ENCODE assay signal across 9 cellular contexts in genomic region chr15:31473384-31474058, GRCh38.
DNase-seq lines count a peak whose midpoint lies in the region; ATAC-seq and TF ChIP-seq lines count a peak whose summit lies in the region.
"Had no signal": no experiment of that assay in that cellular context is flagged by ENCODE, and none has a peak within 500 bp of the region (broad histone marks: within the 10 kb centered on the region; RNA-seq: fewer than 3 reads in every experiment).

No MANE protein-coding gene starts in this region.

- intact Hi-C loops in testis (cut with DNase I; ENCODE audit: low total_unique reads) = no loop called here

- H3K9me3 ChIP-seq in MM.1S (replicated peaks; ENCODE audit: insufficient read depth, low read length) (no peaks in the 10 kb centered on the region), endodermal cell (ENCODE audit: control insufficient read depth, low read length) (no peaks in the 10 kb centered on the region), testis (no peaks in the 10 kb centered on the region)

- H3K4me3 ChIP-seq in MM.1S (ENCODE audit: low read length) = peak overlapping the region; percentile 37
- H3K4me3 ChIP-seq in endodermal cell (ENCODE audit: low read length) = no peak overlapping the region
- H3K4me3 ChIP-seq in testis = no peak overlapping the region

- no peak for ATAC-seq in GM21447 (IDR thresholded peaks at IDR 0.05; ENCODE audit: unreplicated experiment)

- H2AFZ ChIP-seq in MM.1S (ENCODE audit: low read length) = peak overlapping the region; percentile 62

- peaks cover 5% of the 10 kb centered on the region for H3K4me1 Mint-ChIP-seq in endodermal cell

- H3F3A ChIP-seq in MM.1S (ENCODE audit: insufficient read depth, low read length) = peaks cover 7% of the 10 kb centered on the region; the same call in 1 of the 2 replicates

- H3K36me3 Mint-ChIP-seq in endodermal cell (ENCODE audit: low read depth) = no peaks in the 10 kb centered on the region

- no peaks in the 10 kb centered on the region for H3K27me3 ChIP-seq in MM.1S (replicated peaks; ENCODE audit: insufficient read depth, low read length)
- no peaks in the 10 kb centered on the region for H3K27me3 ChIP-seq in endodermal cell (ENCODE audit: control insufficient read depth, insufficient read depth, low read length, poor library complexity, severe bottlenecking)
- H3K27me3 ChIP-seq in testis = no peaks in the 10 kb centered on the region

- CTCF ChIA-PET in HEK293T (lab: Yijun Ruan, JAX) = no interaction called here

- H3K36me3 ChIP-seq in MM.1S (replicated peaks; ENCODE audit: insufficient read depth, low read length) = no peaks in the 10 kb centered on the region
- H3K36me3 ChIP-seq in endodermal cell (ENCODE audit: control insufficient read depth, insufficient read depth, low read length) = no peaks in the 10 kb centered on the region
- H3K36me3 ChIP-seq in testis (ENCODE audit: low read depth, missing control alignments) = no peaks in the 10 kb centered on the region

- H4K20me1 ChIP-seq in MM.1S (ENCODE audit: insufficient read depth, low read length) = no peaks in the 10 kb centered on the region

- H3K27me3 Mint-ChIP-seq in endodermal cell (ENCODE audit: insufficient read depth) = peaks cover 4% of the 10 kb centered on the region

- POLR2A ChIA-PET in HEK293T (lab: Yijun Ruan, JAX) = no interaction called here

- no peak overlapping the region for H3K4me3 Mint-ChIP-seq in endodermal cell

- TF ChIP-seq POLR2A in testis (IDR thresholded peaks at IDR 0.05) = no peak

- H3K9me3 Mint-ChIP-seq in endodermal cell = no peaks in the 10 kb centered on the region

- H3K4me1 ChIP-seq in MM.1S (ENCODE audit: low read length) (peaks cover 21% of the 10 kb centered on the region), endodermal cell (ENCODE audit: control insufficient read depth, insufficient read depth, low read length) (no peaks in the 10 kb centered on the region), testis (peaks cover 10% of the 10 kb centered on the region)

- peak; percentile 60 for DNase-seq in activated CD8-positive, alpha-beta memory T cell treated with anti-CD3 and anti-CD28 coated beads for 24 hours
- DNase-seq in activated CD8-positive, alpha-beta memory T cell treated with anti-CD3 and anti-CD28 coated beads, Interleukin-2, amount 50 U/mL, for 4 hours = no peak
- DNase-seq in MM.1S (no peak), endodermal cell (peak; percentile 10), testis (peak; percentile 11), HEK293T (ENCODE audit: extremely low spot score) (no peak), epidermal melanocyte (ENCODE audit: insufficient read length, low spot score) (no peak)
- DNase-seq: NCI-H748 treated with DMSO at 0.1 percent for 48 hours had no signal

- H3K4me2 ChIP-seq in MM.1S (ENCODE audit: low read depth, low read length) = peak overlapping the region; percentile 76

- H3K27ac Mint-ChIP-seq in endodermal cell = no peak overlapping the region

- H3K27ac ChIP-seq in MM.1S (ENCODE audit: low read length) (peak overlapping the region; percentile 71; the same call in 1 of the 2 replicates), endodermal cell (ENCODE audit: low read depth, low read length) (no peak overlapping the region), testis (peak overlapping the region in 1 of 2 donors; percentile 19)

- H3K79me2 ChIP-seq in MM.1S (ENCODE audit: low read length) = no peaks in the 10 kb centered on the region

- WGBS in endodermal cell (ENCODE audit: insufficient coverage in 1 of 2, insufficient read length in 1 of 2), 2 experiments = 81 to 83% methylated on average over 4 to 6 of the region's 6 CpGs
- 64% methylated on average over 6 of the region's 6 CpGs for WGBS in testis, 2 donors

- peak overlapping the region; percentile 33 for H3K9ac ChIP-seq in MM.1S (ENCODE audit: low read length)
- H3K9ac ChIP-seq in endodermal cell (ENCODE audit: extremely low read depth, low read length, poor library complexity, severe bottlenecking) = no peak overlapping the region

- TF ChIP-seq CTCF in MM.1S (IDR thresholded peaks at IDR 0.05; ENCODE audit: low read length) = no peak
- no peak for TF ChIP-seq CTCF in endodermal cell (conservative IDR thresholded peaks at IDR 0.05)
- no peak for TF ChIP-seq CTCF in testis (IDR thresholded peaks at IDR 0.05)

- no peaks in the 10 kb centered on the region for H3K9me2 ChIP-seq in MM.1S (replicated peaks; ENCODE audit: insufficient read depth, low read length)

TF ChIP-seq in HEK293T, 16 proteins besides CTCF, POLR2A, EP300 and RAD21:
- TF ChIP-seq FOXA1 (IDR thresholded peaks at IDR 0.05) = no peak
- TF ChIP-seq PKNOX1 (IDR thresholded peaks at IDR 0.05) = no peak
- TF ChIP-seq FOXM1 (IDR thresholded peaks at IDR 0.05; ENCODE audit: borderline replicate concordance) = no peak
- TF ChIP-seq TARDBP (IDR thresholded peaks at IDR 0.05) = no peak
- no peak for TF ChIP-seq ELF4 (IDR thresholded peaks at IDR 0.05)
- no peak for TF ChIP-seq BHLHE40 (IDR thresholded peaks at IDR 0.05; ENCODE audit: borderline replicate concordance)
- TF ChIP-seq ARNT (IDR thresholded peaks at IDR 0.05) = no peak

Comparison
In these comparisons a context has a peak if more than half of its experiments do, and no peak if none do; other contexts are left out.
1. DNase-seq: peak in activated CD8-positive, alpha-beta memory T cell treated with anti-CD3 and anti-CD28 coated beads for 24 hours (single experiment), endodermal cell (single experiment) and testis (single experiment); none in activated CD8-positive, alpha-beta memory T cell treated with anti-CD3 and anti-CD28 coated beads, Interleukin-2, amount 50 U/mL, for 4 hours (single experiment), MM.1S (single experiment), HEK293T (single experiment) and epidermal melanocyte (single experiment).